In the genomic region with DNA sequence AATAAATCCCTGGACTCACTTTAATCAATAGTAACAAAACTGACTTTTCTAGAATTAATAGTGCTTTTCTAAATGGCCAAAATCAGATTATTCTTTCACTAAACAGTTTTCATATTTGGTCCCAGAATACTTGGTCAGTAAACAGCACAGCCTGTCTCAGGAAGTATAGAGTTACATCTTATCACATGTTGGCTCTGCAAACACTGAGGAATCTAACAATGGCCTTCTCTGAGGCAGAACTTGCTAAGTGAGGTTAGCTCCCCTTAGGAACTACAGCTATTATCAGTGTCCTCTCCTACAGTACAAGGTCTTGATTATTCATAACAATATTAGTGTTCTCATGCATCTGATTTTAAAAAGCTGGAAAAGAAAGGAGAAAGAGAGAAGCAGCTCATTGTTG, we compare ENCODE assay signal across 25 cellular contexts.
DNase-seq lines count a peak whose midpoint lies in the region; ATAC-seq and TF ChIP-seq lines count a peak whose summit lies in the region.
"Had no signal": no experiment of that assay in that cellular context is flagged by ENCODE, and none has a peak within 500 bp of the region (broad histone marks: within the 10 kb centered on the region; RNA-seq: fewer than 3 reads in every experiment).

No MANE protein-coding gene starts in this region.

- in situ Hi-C loops in SK-MEL-5 (cut with HindIII; ENCODE audit: low pct_unique_long_range_greater_than_20kb, low sequenced_read_pairs): no loop called here

- intact Hi-C loops in activated T-helper 2 cell treated with anti-CD3 and anti-CD28 coated beads, Interferon-gamma antibody, Interleukin-2, Interleukin-4, amounts not matched to agents 10 μg/mL and 5 μg/mL and 100 μg/mL, durations not matched to agents 14 hours and 24 hours and 36 hours (cut with micrococcal nuclease): no loop called here

- H3K27ac Mint-ChIP-seq in activated T-helper 2 cell treated with anti-CD3 and anti-CD28 coated beads, Interferon-gamma antibody, Interleukin-2, Interleukin-4, amounts not matched to agents 10 μg/mL and 5 μg/mL and 100 μg/mL, durations not matched to agents 14 hours and 24 hours and 36 hours: no peak overlapping the region
- H3K27ac Mint-ChIP-seq in mesothelial cell of epicardium: no peak overlapping the region
- H3K27ac Mint-ChIP-seq: activated naive CD4-positive, alpha-beta T cell treated with anti-CD3 and anti-CD28 coated beads, Interleukin-2, amount 50 U/mL, for 72 hours; activated T-helper 17 cell treated with anti-CD3 and anti-CD28 coated beads, Interleukin-2, amount 50 U/mL, for 72 hours; CD14-positive monocyte; endodermal cell; neural progenitor cell; T-helper 2 cell treated with Interferon-gamma antibody and Interleukin-4, amounts not matched to agents 5 μg/mL and 100 μg/mL, for 36 hours had no signal

- DNase-seq in DMS53 (lab: John Stamatoyannopoulos, UW) (peak; percentile 75), HuH-7 (ENCODE audit: low spot score) (peak; percentile 5), SK-MEL-5 (ENCODE audit: low read depth, low spot score) (peak; percentile 61), iPS-NIHi7 (ENCODE audit: extremely low spot score) (peak; percentile 7), hypothalamus (lab: John Stamatoyannopoulos, UW) (no peak), mesothelial cell of epicardium (ENCODE audit: low spot score in 2 of 2, unreplicated experiment in 2 of 2) (no peak)
- DNase-seq in activated T-helper 2 cell treated with anti-CD3 and anti-CD28 coated beads, Interferon-gamma antibody, Interleukin-2, Interleukin-4, amounts not matched to agents 10 μg/mL and 5 μg/mL and 100 μg/mL, durations not matched to agents 14 hours and 24 hours and 36 hours (ENCODE audit: low spot score): no peak
- DNase-seq: activated CD4-positive, alpha-beta T cell treated with anti-CD3 and anti-CD28 coated beads, Interleukin-2, amount 50 U/mL, for 4 hours; activated CD4-positive, CD25-positive, alpha-beta regulatory T cell; activated CD8-positive, alpha-beta memory T cell treated with anti-CD3 and anti-CD28 coated beads, Interleukin-2, amount 50 U/mL, for 48 hours; anterior cingulate cortex; cortex of kidney; endodermal cell; kidney glomerular epithelial cell; NCI-H1930; NCI-H774; stomach; tibial artery had no signal

- H3K9me3 Mint-ChIP-seq in activated T-helper 2 cell treated with anti-CD3 and anti-CD28 coated beads, Interferon-gamma antibody, Interleukin-2, Interleukin-4, amounts not matched to agents 10 μg/mL and 5 μg/mL and 100 μg/mL, durations not matched to agents 14 hours and 24 hours and 36 hours: peaks cover 9% of the 10 kb centered on the region
- peaks cover 10% of the 10 kb centered on the region for H3K9me3 Mint-ChIP-seq in mesothelial cell of epicardium
- H3K9me3 Mint-ChIP-seq: neural progenitor cell had no signal

- no peaks in the 10 kb centered on the region for H3K4me1 Mint-ChIP-seq in activated T-helper 2 cell treated with anti-CD3 and anti-CD28 coated beads, Interferon-gamma antibody, Interleukin-2, Interleukin-4, amounts not matched to agents 10 μg/mL and 5 μg/mL and 100 μg/mL, durations not matched to agents 14 hours and 24 hours and 36 hours (ENCODE audit: low read depth)
- no peaks in the 10 kb centered on the region for H3K4me1 Mint-ChIP-seq in mesothelial cell of epicardium
- H3K4me1 Mint-ChIP-seq: activated T-helper 17 cell treated with anti-CD3 and anti-CD28 coated beads, Interleukin-2, amount 50 U/mL, for 72 hours; CD14-positive monocyte; neural progenitor cell had no signal

- ATAC-seq in HG03280 (IDR thresholded peaks at IDR 0.05; ENCODE audit: unreplicated experiment): no peak
- ATAC-seq: activated naive CD4-positive, alpha-beta T cell treated with anti-CD3 and anti-CD28 coated beads, Interleukin-2, amount 50 U/mL, for 72 hours; activated T-helper 17 cell treated with anti-CD3 and anti-CD28 coated beads, Interleukin-2, amount 50 U/mL, for 72 hours; gastroesophageal sphincter had no signal

- no peak overlapping the region for H3K4me3 Mint-ChIP-seq in activated T-helper 2 cell treated with anti-CD3 and anti-CD28 coated beads, Interferon-gamma antibody, Interleukin-2, Interleukin-4, amounts not matched to agents 10 μg/mL and 5 μg/mL and 100 μg/mL, durations not matched to agents 14 hours and 24 hours and 36 hours (ENCODE audit: low read depth)
- no peak overlapping the region for H3K4me3 Mint-ChIP-seq in mesothelial cell of epicardium
- H3K4me3 Mint-ChIP-seq: activated T-helper 17 cell treated with anti-CD3 and anti-CD28 coated beads, Interleukin-2, amount 50 U/mL, for 72 hours; CD14-positive monocyte; endodermal cell; neural progenitor cell; T-helper 2 cell treated with Interferon-gamma antibody and Interleukin-4, amounts not matched to agents 5 μg/mL and 100 μg/mL, for 36 hours had no signal

- H3K36me3 Mint-ChIP-seq in activated T-helper 2 cell treated with anti-CD3 and anti-CD28 coated beads, Interferon-gamma antibody, Interleukin-2, Interleukin-4, amounts not matched to agents 10 μg/mL and 5 μg/mL and 100 μg/mL, durations not matched to agents 14 hours and 24 hours and 36 hours (ENCODE audit: low read depth): no peaks in the 10 kb centered on the region
- H3K36me3 Mint-ChIP-seq in mesothelial cell of epicardium: no peaks in the 10 kb centered on the region
- H3K36me3 Mint-ChIP-seq: activated naive CD4-positive, alpha-beta T cell treated with anti-CD3 and anti-CD28 coated beads, Interleukin-2, amount 50 U/mL, for 72 hours; CD14-positive monocyte; neural progenitor cell had no signal

- no peaks in the 10 kb centered on the region for H3K27me3 Mint-ChIP-seq in activated T-helper 2 cell treated with anti-CD3 and anti-CD28 coated beads, Interferon-gamma antibody, Interleukin-2, Interleukin-4, amounts not matched to agents 10 μg/mL and 5 μg/mL and 100 μg/mL, durations not matched to agents 14 hours and 24 hours and 36 hours (ENCODE audit: low read depth)
- no peaks in the 10 kb centered on the region for H3K27me3 Mint-ChIP-seq in mesothelial cell of epicardium (ENCODE audit: low read depth)
- H3K27me3 Mint-ChIP-seq: activated T-helper 17 cell treated with anti-CD3 and anti-CD28 coated beads, Interleukin-2, amount 50 U/mL, for 72 hours had no signal

- no peak for TF ChIP-seq CTCF in mesothelial cell of epicardium (IDR thresholded peaks at IDR 0.05; ENCODE audit: unreplicated experiment)

Comparison
In these comparisons a context has a peak if more than half of its experiments do, and no peak if none do; other contexts are left out.
1. DNase-seq: peak in DMS53 (single experiment), HuH-7 (single experiment), SK-MEL-5 (single experiment) and iPS-NIHi7 (single experiment); none in activated T-helper 2 cell treated with anti-CD3 and anti-CD28 coated beads, Interferon-gamma antibody, Interleukin-2, Interleukin-4, amounts not matched to agents 10 μg/mL and 5 μg/mL and 100 μg/mL, durations not matched to agents 14 hours and 24 hours and 36 hours (single experiment), hypothalamus (0 of 51) and mesothelial cell of epicardium (0 of 2).